Comparison of ENCODE assay signal across 14 cellular contexts in the genomic region with DNA sequence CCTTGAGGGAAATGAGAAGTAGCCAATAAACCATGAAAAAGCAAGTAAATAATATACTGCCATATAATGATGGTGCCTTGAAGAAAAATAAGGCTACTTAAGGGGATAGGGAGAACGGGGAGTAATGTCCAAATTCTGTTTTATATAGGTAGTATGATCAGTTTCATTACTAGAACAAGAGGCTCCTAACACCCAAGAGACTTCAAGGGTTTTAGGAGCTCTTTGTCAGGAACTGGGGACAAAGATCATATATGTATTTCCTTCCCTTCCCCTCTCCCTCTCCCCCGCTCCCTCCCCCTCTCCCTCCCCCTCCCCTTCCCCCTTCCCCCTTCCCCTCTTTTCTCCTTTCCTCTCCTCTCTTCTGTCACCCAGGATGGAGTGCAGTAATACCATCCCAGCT.
DNase-seq lines count a peak whose midpoint lies in the region; TF ChIP-seq lines count a peak whose summit lies in the region.
"Had no signal": no experiment of that assay in that cellular context is flagged by ENCODE, and none has a peak within 500 bp of the region (broad histone marks: within the 10 kb centered on the region; RNA-seq: fewer than 3 reads in every experiment).

No MANE protein-coding gene starts in this region.

- intact Hi-C loops in CD14-positive monocyte (cut with micrococcal nuclease) = no loop called here

- H3K9me3 ChIP-seq in SK-N-MC (ENCODE audit: low read depth, low read length) (peaks cover 7% of the 10 kb centered on the region), hepatocyte (ENCODE audit: low read depth) (peaks cover 6% of the 10 kb centered on the region), tibial nerve (peaks cover 0 to 2% (median 0%) of the 10 kb centered on the region in 4 donors)
- H3K9me3 ChIP-seq: A549, BE2C had no signal

- DNase-seq in SK-N-MC (ENCODE audit: low read depth, low spot score) (no peak), hepatocyte (ENCODE audit: low spot score) (no peak), tibial nerve (ENCODE audit: low spot score in 2 of 2) (no peak), osteocyte (ENCODE audit: extremely low spot score, unreplicated experiment) (no peak), CD14-positive monocyte (ENCODE audit: low spot score) (no peak), hippocampal formation (lab: John Stamatoyannopoulos, UW) (no peak)
- DNase-seq: BE2C; CD8-positive, alpha-beta T cell; COR-L47; GF-D8; HFFc6 had no signal

- H3K4me3 ChIP-seq in SK-N-MC = no peak overlapping the region
- no peak overlapping the region for H3K4me3 ChIP-seq in hepatocyte
- no peak overlapping the region for H3K4me3 ChIP-seq in tibial nerve
- H3K4me3 ChIP-seq: A549 had no signal

- no peaks in the 10 kb centered on the region for H3K9me2 ChIP-seq in hepatocyte (replicated peaks; ENCODE audit: insufficient read depth)

- H3K27ac Mint-ChIP-seq in osteocyte (ENCODE audit: unreplicated experiment) (no peak overlapping the region), CD14-positive monocyte (no peak overlapping the region)
- H3K27ac Mint-ChIP-seq: CD8-positive, alpha-beta T cell had no signal

- H3K36me3 ChIP-seq in SK-N-MC (ENCODE audit: insufficient read depth, low read length) (peaks cover 99% of the 10 kb centered on the region), hepatocyte (replicated peaks; ENCODE audit: insufficient read depth, low read depth) (no peaks in the 10 kb centered on the region), tibial nerve (peaks cover 0 to 50% (median 0%) of the 10 kb centered on the region in 3 donors)

- H3K4me1 Mint-ChIP-seq in osteocyte (ENCODE audit: unreplicated experiment) (peaks cover 8% of the 10 kb centered on the region), CD14-positive monocyte (no peaks in the 10 kb centered on the region)

- peak overlapping the region; percentile 31 for H3K4me2 ChIP-seq in hepatocyte
- H3K4me2 ChIP-seq: A549 had no signal

- no peak overlapping the region for H2AFZ ChIP-seq in hepatocyte

- peaks cover 48% of the 10 kb centered on the region for H3K36me3 Mint-ChIP-seq in osteocyte (ENCODE audit: unreplicated experiment)
- no peaks in the 10 kb centered on the region for H3K36me3 Mint-ChIP-seq in CD14-positive monocyte
- H3K36me3 Mint-ChIP-seq: CD8-positive, alpha-beta T cell had no signal

- H3K4me3 Mint-ChIP-seq in osteocyte (ENCODE audit: unreplicated experiment) (no peak overlapping the region), CD14-positive monocyte (no peak overlapping the region)
- H3K4me3 Mint-ChIP-seq: CD8-positive, alpha-beta T cell; HFFc6 had no signal

- H3K27ac ChIP-seq in SK-N-MC (0 out of 2 replicates have a peak overlapping the region, but pooled peaks have one; percentile 49), angular gyrus (ENCODE audit: low read depth, low read length) (peak overlapping the region; percentile 65), hepatocyte (no peak overlapping the region), tibial nerve (peak overlapping the region; percentile 43 to 88 (median 68))
- H3K27ac ChIP-seq: A549, C4-2B had no signal

- H3K27me3 Mint-ChIP-seq in osteocyte (ENCODE audit: unreplicated experiment) (no peaks in the 10 kb centered on the region), CD14-positive monocyte (ENCODE audit: low read depth in 3 of 3) (peaks cover 1 to 3% (median 2%) of the 10 kb centered on the region in 3 donors)

- no peak for TF ChIP-seq POLR2A in tibial nerve (IDR thresholded peaks at IDR 0.05)

- no peak for TF ChIP-seq EP300 in tibial nerve (IDR thresholded peaks at IDR 0.05)

- H3K9me3 Mint-ChIP-seq in osteocyte (ENCODE audit: unreplicated experiment) (peaks cover 21% of the 10 kb centered on the region), CD14-positive monocyte (peaks cover 0 to 9% (median 0%) of the 10 kb centered on the region in 7 donors)
- H3K9me3 Mint-ChIP-seq: CD8-positive, alpha-beta T cell had no signal

- peaks cover 4% of the 10 kb centered on the region for H3K79me2 ChIP-seq in hepatocyte

- no peaks in the 10 kb centered on the region for H3K27me3 ChIP-seq in hepatocyte
- H3K27me3 ChIP-seq in tibial nerve = no peaks in the 10 kb centered on the region
- H3K27me3 ChIP-seq: BE2C had no signal

- no peak overlapping the region for H3K9ac ChIP-seq in SK-N-MC (ENCODE audit: insufficient read length)

- TF ChIP-seq CTCF in hepatocyte (IDR thresholded peaks at IDR 0.05; ENCODE audit: poor library complexity) (no peak), tibial nerve (IDR thresholded peaks at IDR 0.05) (no peak), osteocyte (IDR thresholded peaks at IDR 0.05) (no peak), CD14-positive monocyte (IDR thresholded peaks at IDR 0.05) (no peak)

- H3K4me1 ChIP-seq in hepatocyte (ENCODE audit: insufficient read depth) (no peaks in the 10 kb centered on the region), tibial nerve (peaks cover 0 to 5% (median 1%) of the 10 kb centered on the region in 4 donors)
- H3K4me1 ChIP-seq: BE2C had no signal

- 89% methylated on average over 1 of the region's 2 CpGs for WGBS in hepatocyte (ENCODE audit: low lambda C conversion rate, missing lambda C conversion rate)
- WGBS in tibial nerve, 2 donors = 76 to 87% methylated on average over 2 of the region's 2 CpGs

- H4K20me1 ChIP-seq in hepatocyte (ENCODE audit: insufficient read depth, poor library complexity, severe bottlenecking) = no peaks in the 10 kb centered on the region
